ENCODE assay signal across 21 cellular contexts in the genomic region with DNA sequence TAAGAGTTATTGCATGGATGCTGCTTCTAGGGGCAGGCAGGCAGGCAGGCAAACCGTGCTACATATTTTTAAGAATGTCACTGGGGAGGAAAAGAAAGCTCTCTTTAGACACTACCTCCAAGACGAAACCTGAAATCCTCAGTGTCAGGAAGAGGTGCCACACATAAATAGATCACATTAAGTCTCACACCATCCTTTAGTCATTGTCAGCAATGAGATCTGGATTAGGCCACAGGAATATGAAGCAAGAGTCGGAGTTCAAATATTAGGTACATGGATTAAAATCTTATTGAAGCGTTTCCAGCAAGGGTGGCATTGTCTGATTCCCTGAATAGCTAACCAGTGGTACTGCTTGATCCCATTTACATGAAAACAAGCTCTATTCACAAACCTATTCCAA.
"Had no signal": no experiment of that assay in that cellular context is flagged by ENCODE, and none has a peak within 500 bp of the region (broad histone marks: within the 10 kb centered on the region; RNA-seq: fewer than 3 reads in every experiment).

No MANE protein-coding gene starts in this region.

- H3K9ac ChIP-seq: parathyroid adenoma had no signal

- H3K9me3 ChIP-seq: breast epithelium, mucosa of descending colon, sigmoid colon had no signal

- H3K4me3 ChIP-seq: breast epithelium, coronary artery, mucosa of descending colon, sigmoid colon had no signal

- H3K36me3 ChIP-seq: breast epithelium, sigmoid colon had no signal

- FAIRE-seq: astrocyte, endometrium, frontal cortex had no signal

- H3K4me1 ChIP-seq: breast epithelium had no signal

- ATAC-seq: mucosa of descending colon; naive thymus-derived CD4-positive, alpha-beta T cell; stimulated activated naive B cell treated with anti-CD40 and anti-IgM and Interleukin-4, amounts not matched to agents 10 μg/mL and 1 μg/mL and 100 μg/mL, for 72 hours had no signal

- H3K27me3 ChIP-seq: breast epithelium, sigmoid colon had no signal

- H3K27ac ChIP-seq: coronary artery, parathyroid adenoma, sigmoid colon had no signal

- DNase-seq: activated CD4-positive, alpha-beta T cell treated with anti-CD3 and anti-CD28 coated beads, Interleukin-2, amount 50 U/mL, for 1 hour; activated CD8-positive, alpha-beta memory T cell treated with anti-CD3 and anti-CD28 coated beads for 24 hours; activated CD8-positive, alpha-beta memory T cell treated with anti-CD3 and anti-CD28 coated beads, Interleukin-2, amount 50 U/mL, for 48 hours; activated effector memory CD4-positive, alpha-beta T cell treated with Interleukin-2 at 50 U/mL for 16 hours; activated naive CD4-positive, alpha-beta T cell treated with anti-CD3 and anti-CD28 coated beads, Interleukin-2, amount 50 U/mL, for 16 hours; activated T-cell treated with anti-CD3 and anti-CD28 coated beads, Interleukin-2, amount 50 U/mL, for 48 hours; erythroblast; head of caudate nucleus; immature natural killer cell; kidney glomerular epithelial cell; mesenchymal stem cell; mucosa of descending colon; naive thymus-derived CD4-positive, alpha-beta T cell; sigmoid colon; stimulated activated naive B cell treated with anti-CD40 and anti-IgM and Interleukin-4, amounts not matched to agents 10 μg/mL and 1 μg/mL and 100 μg/mL, for 72 hours had no signal

- H2AFZ ChIP-seq: parathyroid adenoma had no signal
